In the genomic region with DNA sequence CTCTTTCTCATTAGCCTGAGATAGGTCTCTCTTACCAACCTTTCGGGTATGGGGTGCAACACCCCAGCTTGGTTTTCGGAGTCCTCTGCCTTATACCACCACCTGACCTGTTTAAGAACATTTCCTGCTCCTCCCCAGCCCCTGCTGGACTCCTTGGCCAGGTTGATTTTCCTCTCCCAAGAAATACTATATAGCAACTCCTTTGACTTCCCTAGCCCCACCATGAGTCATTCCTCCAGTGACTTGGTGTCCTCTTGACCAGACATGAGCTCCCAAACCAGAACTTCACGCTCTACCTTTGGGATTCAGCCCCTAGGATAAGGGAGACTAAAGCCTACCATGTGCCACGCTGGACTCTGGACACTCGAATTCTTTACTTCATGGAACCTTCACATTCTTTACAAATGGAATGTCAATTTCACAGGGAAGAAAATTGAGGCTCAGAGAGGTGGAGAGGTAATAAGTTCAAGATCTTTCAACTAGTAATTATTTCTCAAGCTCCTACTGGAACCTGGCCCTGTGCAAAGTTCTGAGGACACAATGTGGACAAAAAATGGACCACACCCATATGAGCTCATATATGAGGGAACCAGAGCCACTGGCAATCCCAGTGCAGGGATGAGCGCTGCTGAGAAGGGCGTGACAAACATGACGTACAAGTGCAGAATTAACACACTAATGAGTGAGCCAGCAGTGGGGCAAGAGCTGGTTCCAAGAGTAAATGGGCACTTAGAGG, we compare ENCODE assay signal across 18 cellular contexts. TPM values are rescaled to one million over a fixed set of nuclear protein-coding genes. Genes with fewer than 3 reads are reported as not detected.
DNase-seq lines count a peak whose midpoint lies in the region; ATAC-seq and TF ChIP-seq lines count a peak whose summit lies in the region.
"Had no signal": no experiment of that assay in that cellular context is flagged by ENCODE, and none has a peak within 500 bp of the region (broad histone marks: within the 10 kb centered on the region; RNA-seq: fewer than 3 reads in every experiment).

No MANE protein-coding gene starts in this region.

- TF ChIP-seq POLR2A in gastroesophageal sphincter (IDR thresholded peaks at IDR 0.05) = no peak

- H2BK120ac ChIP-seq in neuronal stem cell (ENCODE audit: low read depth, low read length) = no peak overlapping the region

- H3K4me1 ChIP-seq in gastroesophageal sphincter (peaks cover 0 to 41% (median 15%) of the 10 kb centered on the region in 3 donors), psoas muscle (peaks cover 63% of the 10 kb centered on the region), neuronal stem cell (ENCODE audit: control insufficient read depth in 2 of 2, insufficient read depth in 1 of 2, low read depth in 1 of 2, low read length in 2 of 2) (peaks cover 7 to 11% of the 10 kb centered on the region in 2 donors), PC-9 (replicated peaks; ENCODE audit: insufficient read depth) (0 out of 2 replicates have a peak, but pooled peaks cover 4% of the 10 kb centered on the region)
- H3K4me1 ChIP-seq: HAP-1 had no signal

- ATAC-seq in T-helper 17 cell (peak; percentile 45), gastroesophageal sphincter (peak; percentile 83), psoas muscle (peak in 2 of 4 donors; percentile 29 to 44)
- ATAC-seq: activated T-cell treated with anti-CD3 and anti-CD28 coated beads, Interleukin-2, amount 50 U/mL, for 4 hours; SK-N-SH treated with all-trans-retinoic acid at 6 μM for 48 hours had no signal

- CTCF ChIA-PET in PC-9 (lab: Charles Lee) = no interaction called here

- H2AK5ac ChIP-seq in neuronal stem cell (ENCODE audit: low read depth, low read length) = no peak overlapping the region

- POLR2A ChIA-PET in PC-9 (lab: Charles Lee; ENCODE audit: unreplicated experiment) = no interaction called here

- H3K27ac Mint-ChIP-seq in CD14-positive monocyte (peak overlapping the region; percentile 97 to 100 (median 99)), T-helper 17 cell (no peak overlapping the region), endothelial cell (ENCODE audit: unreplicated experiment) (no peak overlapping the region)

- no peak for TF ChIP-seq EP300 in gastroesophageal sphincter (IDR thresholded peaks at IDR 0.05)

- no peak overlapping the region for H3K4me2 ChIP-seq in neuronal stem cell (ENCODE audit: insufficient read depth, low read length, poor library complexity, severe bottlenecking)
- no peak overlapping the region for H3K4me2 ChIP-seq in PC-9

- H4K8ac ChIP-seq in neuronal stem cell (ENCODE audit: low read depth, low read length) = no peak overlapping the region

- H3K27ac ChIP-seq in gastroesophageal sphincter (peak overlapping the region in 3 of 4 donors; percentile 24 to 56 (median 34)), psoas muscle (no peak overlapping the region), neuronal stem cell (replicated peaks; ENCODE audit: low read length) (no peak overlapping the region), PC-9 (no peak overlapping the region)
- H3K27ac ChIP-seq: thyroid gland had no signal

- H3K4ac ChIP-seq in neuronal stem cell (ENCODE audit: low read length) = no peak overlapping the region

- H3K14ac ChIP-seq in neuronal stem cell (ENCODE audit: low read length) = no peak overlapping the region

- H3K27me3 ChIP-seq in gastroesophageal sphincter = peaks cover 20% of the 10 kb centered on the region
- H3K27me3 ChIP-seq in psoas muscle (ENCODE audit: insufficient read depth in 3 of 3, low read length in 2 of 3) = peaks cover 0 to 3% (median 0%) of the 10 kb centered on the region in 3 donors
- H3K27me3 ChIP-seq in neuronal stem cell (ENCODE audit: control insufficient read depth in 3 of 3, insufficient read depth in 3 of 3, low read depth in 1 of 3, low read length in 3 of 3) = peaks cover 0 to 57% (median 7%) of the 10 kb centered on the region in 3 experiments
- peaks cover 18% of the 10 kb centered on the region; the same call in 1 of the 2 replicates for H3K27me3 ChIP-seq in PC-9 (ENCODE audit: insufficient read depth, low read depth)
- H3K27me3 ChIP-seq: thyroid gland had no signal

- H3K79me1 ChIP-seq in neuronal stem cell (ENCODE audit: low read depth, low read length) = no peaks in the 10 kb centered on the region

- intact Hi-C loops in CD14-positive monocyte (cut with micrococcal nuclease) (loop anchor here (2.0 to 10.0 kb wide), 3 partner anchors 49 to 99 kb away; a partner anchor contains a TSS), psoas muscle (cut with DNase I) (loop anchor here in 1 of 2 donors (5.0 kb wide), 1 partner anchor 46 kb away; a partner anchor contains a TSS), PC-9 (cut with micrococcal nuclease; ENCODE audit: unreplicated experiment) (no loop called here)

- no peak overlapping the region for H3K23ac ChIP-seq in neuronal stem cell (ENCODE audit: low read depth, low read length, poor library complexity)

- H3K4me3 Mint-ChIP-seq in CD14-positive monocyte (peak overlapping the region in 1 of 2 donors; percentile 67), T-helper 17 cell (no peak overlapping the region), endothelial cell (ENCODE audit: unreplicated experiment) (no peak overlapping the region)
- H3K4me3 Mint-ChIP-seq: activated T-cell treated with anti-CD3 and anti-CD28 coated beads, Interleukin-2, amount 50 U/mL, for 4 hours had no signal

- no peak overlapping the region for H2BK12ac ChIP-seq in neuronal stem cell (ENCODE audit: low read length)

- H2AFZ ChIP-seq in neuronal stem cell (ENCODE audit: low read length) = no peak overlapping the region
- no peak overlapping the region for H2AFZ ChIP-seq in PC-9

- H2BK15ac ChIP-seq in neuronal stem cell (ENCODE audit: low read length) = no peak overlapping the region

- H3K4me1 Mint-ChIP-seq in CD14-positive monocyte (peaks cover 94% of the 10 kb centered on the region), T-helper 17 cell (peaks cover 4% of the 10 kb centered on the region), endothelial cell (ENCODE audit: unreplicated experiment) (peaks cover 19% of the 10 kb centered on the region)

- WGBS in gastroesophageal sphincter (ENCODE audit: low coverage in 1 of 2), 2 donors = 50 to 81% methylated on average over 4 to 8 of the region's 8 CpGs
- WGBS in psoas muscle, 3 donors = 79 to 81% (median 80%) methylated on average over 8 of the region's 8 CpGs
- no CpG with 5 or more reads among the region's 8 CpGs for WGBS in neuronal stem cell (ENCODE audit: extremely low coverage in 2 of 2, insufficient read length in 2 of 2, insufficient replicate concordance in 1 of 2), 2 donors

- H3K4me3 ChIP-seq in gastroesophageal sphincter = no peak overlapping the region
- no peak overlapping the region for H3K4me3 ChIP-seq in psoas muscle
- H3K4me3 ChIP-seq in neuronal stem cell (ENCODE audit: low read length in 2 of 2) = no peak overlapping the region
- H3K4me3 ChIP-seq in PC-9 = no peak overlapping the region
- H3K4me3 ChIP-seq: HAP-1, thyroid gland had no signal

- H3K9me3 ChIP-seq in T-helper 17 cell (ENCODE audit: control insufficient read depth, low read length, poor library complexity, severe bottlenecking) = no peaks in the 10 kb centered on the region
- no peaks in the 10 kb centered on the region for H3K9me3 ChIP-seq in gastroesophageal sphincter
- H3K9me3 ChIP-seq in psoas muscle = no peaks in the 10 kb centered on the region
- no peaks in the 10 kb centered on the region for H3K9me3 ChIP-seq in neuronal stem cell (replicated peaks in 1 of 2; ENCODE audit: control insufficient read depth in 2 of 2, insufficient read depth in 1 of 2, low read depth in 1 of 2, low read length in 2 of 2)
- H3K9me3 ChIP-seq in PC-9 (ENCODE audit: insufficient read depth, low read depth) = no peaks in the 10 kb centered on the region
- H3K9me3 ChIP-seq: HAP-1, thyroid gland had no signal

- no peak overlapping the region for H2BK5ac ChIP-seq in neuronal stem cell (ENCODE audit: low read length)

- no peak overlapping the region for H3K9ac ChIP-seq in neuronal stem cell (ENCODE audit: low read depth, low read length, poor library complexity)

- BruUV-seq in PC-9 (replicated peaks; lab: Mats Ljungman, UMichigan) = no TSS peak

- H3K18ac ChIP-seq in neuronal stem cell (ENCODE audit: low read length) = no peak overlapping the region

- peak; percentile 96 for DNase-seq in CD14-positive monocyte (ENCODE audit: low spot score)
- DNase-seq in T-helper 17 cell = no peak
- DNase-seq in psoas muscle = peak; percentile 64 to 77
- DNase-seq in A172 (ENCODE audit: low spot score) = no peak
- DNase-seq in neuronal stem cell (ENCODE audit: low spot score) = no peak
- no peak for DNase-seq in endothelial cell (ENCODE audit: low spot score)
- no peak for DNase-seq in PC-9
- DNase-seq: activated CD4-positive, alpha-beta T cell treated with anti-CD3 and anti-CD28 coated beads for 1 hour; activated T-cell treated with anti-CD3 and anti-CD28 coated beads, Interleukin-2, amount 50 U/mL, for 4 hours; DMS79 treated with DMSO at 0.1 percent for 48 hours; NCI-H1436; NCI-H774 had no signal

- no peaks in the 10 kb centered on the region for H3F3A ChIP-seq in PC-9 (ENCODE audit: insufficient read depth, low read depth)

- no peaks in the 10 kb centered on the region for H3K9me2 ChIP-seq in PC-9 (ENCODE audit: insufficient read depth)

- H3K79me2 ChIP-seq in PC-9 (ENCODE audit: low read depth) = no peaks in the 10 kb centered on the region

- H3K9me3 Mint-ChIP-seq in CD14-positive monocyte (peaks cover 0 to 2% (median 0%) of the 10 kb centered on the region in 7 donors), endothelial cell (ENCODE audit: unreplicated experiment) (no peaks in the 10 kb centered on the region)
- H3K9me3 Mint-ChIP-seq: activated T-cell treated with anti-CD3 and anti-CD28 coated beads, Interleukin-2, amount 50 U/mL, for 4 hours had no signal

- H4K91ac ChIP-seq in neuronal stem cell (ENCODE audit: low read depth, low read length, poor library complexity) = no peak overlapping the region

- H3K36me3 ChIP-seq in gastroesophageal sphincter (peaks cover 0 to 6% of the 10 kb centered on the region in 2 donors), psoas muscle (ENCODE audit: insufficient read depth in 1 of 2, low read depth in 1 of 2) (no peaks in the 10 kb centered on the region), neuronal stem cell (replicated peaks in 1 of 2; ENCODE audit: control insufficient read depth in 2 of 2, insufficient read depth in 2 of 2, low read length in 2 of 2) (no peaks in the 10 kb centered on the region), PC-9 (ENCODE audit: low read depth) (no peaks in the 10 kb centered on the region)
- H3K36me3 ChIP-seq: HAP-1, thyroid gland had no signal

- TF ChIP-seq CTCF in CD14-positive monocyte (IDR thresholded peaks at IDR 0.05) (no peak), gastroesophageal sphincter (IDR thresholded peaks at IDR 0.05) (no peak), psoas muscle (IDR thresholded peaks at IDR 0.05) (no peak), endothelial cell (IDR thresholded peaks at IDR 0.05; ENCODE audit: unreplicated experiment) (no peak), PC-9 (conservative IDR thresholded peaks at IDR 0.05) (no peak)

- H3K36me3 Mint-ChIP-seq in CD14-positive monocyte (peaks cover 16 to 18% of the 10 kb centered on the region in 2 donors), T-helper 17 cell (ENCODE audit: low read depth) (peaks cover 6% of the 10 kb centered on the region), endothelial cell (ENCODE audit: low read depth, unreplicated experiment) (peaks cover under 1% of the 10 kb centered on the region)

- H3K27me3 Mint-ChIP-seq in CD14-positive monocyte (ENCODE audit: low read depth in 3 of 3) (peaks cover 0 to 1% (median 0%) of the 10 kb centered on the region in 3 donors), T-helper 17 cell (peaks cover 79% of the 10 kb centered on the region), endothelial cell (ENCODE audit: unreplicated experiment) (peaks cover 3% of the 10 kb centered on the region)

- no peaks in the 10 kb centered on the region for H4K20me1 ChIP-seq in PC-9 (ENCODE audit: insufficient read depth)

RNA-seq across cellular contexts. Expression of a gene that starts 48.2 kb away (rescaled TPM):
- 10 to 100 TPM; 28.4 to 58.3 TPM for polyA plus RNA-seq in CD14-positive monocyte
- 1 to 10 TPM in 1 of 2 donors, under 1 TPM in 1; 0.86 to 2.6 TPM for total RNA-seq in T-helper 17 cell
- total RNA-seq in gastroesophageal sphincter = 10 to 100 TPM; 11.7 to 31.7 (median 27.4) TPM
- 10 to 100 TPM; 14.9 to 42.9 (median 22.7) TPM for total RNA-seq in psoas muscle
- polyA plus RNA-seq in psoas muscle = 10 to 100 TPM in 2 of 3 donors, 1 to 10 TPM in 1; 6.2 to 15.5 (median 14.3) TPM
- total RNA-seq in A172 (2014; rRNA removed; shearing (Covaris generic)) = 8.1 and 10.5 TPM in 2 replicates
- 8.4 TPM for polyA plus RNA-seq in neuronal stem cell (2013, experiment 1 of 2)
- polyA plus RNA-seq in neuronal stem cell (2013, experiment 2 of 2) = 8.4 TPM
- total RNA-seq in endothelial cell (ENCODE audit: unreplicated experiment) = 132 TPM
- total RNA-seq in PC-9 (2021) = 18.4 and 18.5 TPM in 2 replicates

RNA-seq across cellular contexts. Expression of a gene that starts 50.4 kb away (rescaled TPM):
- polyA plus RNA-seq in CD14-positive monocyte (not detected), psoas muscle (not detected)
- total RNA-seq in T-helper 17 cell (not detected), gastroesophageal sphincter (not detected), psoas muscle (not detected), endothelial cell (ENCODE audit: unreplicated experiment) (not detected), PC-9 (2021) (not detected in 2 replicates)
- not detected in 2 replicates for total RNA-seq in A172 (2014; rRNA removed; shearing (Covaris generic))
- polyA plus RNA-seq in neuronal stem cell (2013, experiment 1 of 2) = 0.06 TPM
- 0.01 TPM for polyA plus RNA-seq in neuronal stem cell (2013, experiment 2 of 2)
- total RNA-seq: activated T-cell treated with anti-CD3 and anti-CD28 coated beads, Interleukin-2, amount 50 U/mL, for 4 hours; myocyte; thyroid gland had no signal
- polyA plus RNA-seq: AG04450 had no signal

Comparison
In these comparisons a context has a peak if more than half of its experiments do, and no peak if none do; other contexts are left out.
1. DNase-seq: peak in CD14-positive monocyte (single experiment) and psoas muscle (2 of 2); none in T-helper 17 cell (0 of 3), A172 (single experiment), neuronal stem cell (single experiment), endothelial cell (single experiment) and PC-9 (0 of 2).
2. H3K27ac Mint-ChIP-seq: peak in CD14-positive monocyte (7 of 7); none in T-helper 17 cell (single experiment) and endothelial cell (single experiment).
3. H3K27ac ChIP-seq: peak in gastroesophageal sphincter (3 of 4); none in psoas muscle (single experiment), neuronal stem cell (single experiment) and PC-9 (single experiment).